1 cellular context compared by ENCODE assay signal in the genomic region with DNA sequence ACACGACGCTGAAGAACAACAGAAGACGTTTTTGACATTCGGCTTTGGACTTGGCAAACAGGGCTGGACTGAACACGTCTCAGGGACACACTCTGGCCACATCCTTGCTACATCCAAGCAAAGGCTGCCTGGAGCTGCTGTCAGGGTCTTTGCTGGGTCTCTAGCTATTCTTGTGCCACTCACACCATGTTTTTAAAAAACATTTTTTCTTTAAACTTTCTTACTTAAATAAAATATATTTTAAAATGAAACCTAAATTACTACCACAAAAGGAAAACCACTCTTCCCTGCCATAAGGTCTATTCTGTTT.
TF ChIP-seq lines count a peak whose summit lies in the region.

No MANE protein-coding gene starts in this region.

TF ChIP-seq in H1, 55 proteins besides CTCF, POLR2A, EP300 and RAD21:
- TF ChIP-seq BACH1 (IDR thresholded peaks at IDR 0.05; ENCODE audit: low read length) (no peak), POU5F1 (IDR thresholded peaks at IDR 0.05; ENCODE audit: low read depth, low read length) (no peak), HDAC2 (IDR thresholded peaks at IDR 0.05; ENCODE audit: borderline replicate concordance in 1 of 2, low read depth in 2 of 2, low read length in 2 of 2) (no peak), EZH2 (IDR thresholded peaks at IDR 0.05; ENCODE audit: low read depth, low read length, severe bottlenecking) (no peak), JUND (IDR thresholded peaks at IDR 0.05; ENCODE audit: low read length) (no peak), ASH2L (IDR thresholded peaks at IDR 0.05; ENCODE audit: low read length) (no peak), TBP (IDR thresholded peaks at IDR 0.05; ENCODE audit: low read depth, low read length) (no peak), TAF7 (optimal IDR thresholded peaks at IDR 0.05; ENCODE audit: borderline replicate concordance, low read depth, low read length) (no peak), BCL11A (IDR thresholded peaks at IDR 0.05; ENCODE audit: low read depth in 2 of 2, low read length in 2 of 2) (no peak), SIN3A (conservative IDR thresholded peaks at IDR 0.05 in 1 of 2, IDR thresholded peaks at IDR 0.05 in 1 of 2; ENCODE audit: low read depth in 1 of 2, low read length in 2 of 2) (no peak), NRF1 (IDR thresholded peaks at IDR 0.05; ENCODE audit: low read depth, low read length) (no peak)
